ENCODE assay signal across 12 cellular contexts in the genomic region with DNA sequence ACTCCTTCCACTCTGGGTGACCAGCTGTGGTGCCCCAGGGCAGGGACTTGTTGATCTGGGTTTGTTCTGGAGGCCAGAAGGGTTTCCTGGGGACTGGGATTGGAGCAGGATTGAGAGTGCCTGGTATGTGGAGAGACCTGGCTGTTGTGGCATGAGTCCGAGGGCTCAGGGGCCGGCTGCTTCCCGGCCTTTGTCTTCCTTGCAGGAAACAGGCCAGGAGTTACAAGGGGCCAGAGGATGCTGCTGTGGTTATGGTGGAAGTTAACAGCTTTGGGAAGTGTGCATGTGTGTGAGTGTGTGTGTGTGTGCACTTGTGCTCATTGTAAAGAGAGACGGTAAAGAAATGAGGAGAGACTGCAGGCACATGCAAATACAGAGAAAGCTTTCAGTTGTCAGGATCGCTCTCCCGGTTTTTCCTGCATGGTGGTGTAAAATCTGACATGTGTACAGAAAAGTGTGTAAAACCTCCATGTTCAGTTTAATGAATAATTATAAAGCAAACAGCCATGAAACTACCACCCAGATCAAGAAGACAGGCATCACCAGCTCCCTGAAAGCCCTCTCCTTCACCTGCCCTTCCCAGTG. TPM values are rescaled to one million over a fixed set of nuclear protein-coding genes. Genes with fewer than 3 reads are reported as not detected.
DNase-seq lines count a peak whose midpoint lies in the region; ATAC-seq, FAIRE-seq and TF ChIP-seq lines count a peak whose summit lies in the region.
"Had no signal": no experiment of that assay in that cellular context is flagged by ENCODE, and none has a peak within 500 bp of the region (broad histone marks: within the 10 kb centered on the region; RNA-seq: fewer than 3 reads in every experiment).

No MANE protein-coding gene starts in this region.

- H3K36me3 ChIP-seq in ascending aorta, result no peaks in the 10 kb centered on the region
- no peaks in the 10 kb centered on the region for H3K36me3 ChIP-seq in ovary

- H3K27me3 ChIP-seq in ascending aorta, result no peaks in the 10 kb centered on the region
- no peaks in the 10 kb centered on the region for H3K27me3 ChIP-seq in ovary

- H3K27ac Mint-ChIP-seq in activated CD4-positive, alpha-beta T cell treated with anti-CD3 and anti-CD28 coated beads, Interleukin-2, amount 10 ng/mL, durations not matched to agents 7 days and 5 days, result no peak overlapping the region

- DNase-seq in EH (ENCODE audit: low read depth) (peak; percentile 27), ascending aorta (ENCODE audit: low spot score in 2 of 2) (no peak), left cardiac atrium (no peak), ovary (peak in 1 of 5 donors; percentile 26), ACHN (no peak), H54 (ENCODE audit: insufficient read length, low spot score) (no peak)
- DNase-seq in activated CD4-positive, alpha-beta T cell treated with anti-CD3 and anti-CD28 coated beads, Interleukin-2, amount 10 ng/mL, durations not matched to agents 7 days and 5 days, result no peak
- DNase-seq: CD8-positive, alpha-beta memory T cell; MM.1S had no signal

- H3K27me3 Mint-ChIP-seq in activated CD4-positive, alpha-beta T cell treated with anti-CD3 and anti-CD28 coated beads, Interleukin-2, amount 10 ng/mL, durations not matched to agents 7 days and 5 days, result no peaks in the 10 kb centered on the region
- H3K27me3 Mint-ChIP-seq: CD8-positive, alpha-beta memory T cell had no signal

- H3K4me1 Mint-ChIP-seq in activated CD4-positive, alpha-beta T cell treated with anti-CD3 and anti-CD28 coated beads, Interleukin-2, amount 10 ng/mL, durations not matched to agents 7 days and 5 days, result peaks cover 6% of the 10 kb centered on the region

- no peak for TF ChIP-seq EP300 in ovary (IDR thresholded peaks at IDR 0.05)

- in situ Hi-C loops in ACHN (cut with HindIII; ENCODE audit: low pct_ligation_motif_present, low pct_unique_long_range_greater_than_20kb, low sequenced_read_pairs), result no loop called here

- peaks cover 6 to 29% of the 10 kb centered on the region in 2 donors for H3K4me1 ChIP-seq in ascending aorta
- H3K4me1 ChIP-seq in ovary (ENCODE audit: insufficient read depth), result peaks cover 18% of the 10 kb centered on the region

- FAIRE-seq in H54 (lab: Jason Lieb, UNC), result no peak

- H3K9me3 Mint-ChIP-seq in activated CD4-positive, alpha-beta T cell treated with anti-CD3 and anti-CD28 coated beads, Interleukin-2, amount 10 ng/mL, durations not matched to agents 7 days and 5 days, result no peaks in the 10 kb centered on the region
- H3K9me3 Mint-ChIP-seq: CD8-positive, alpha-beta memory T cell had no signal

- POLR2A ChIA-PET in activated CD4-positive, alpha-beta T cell treated with anti-CD3 and anti-CD28 coated beads, Interleukin-2, amount 10 ng/mL, durations not matched to agents 7 days and 5 days (lab: Charles Lee), result no interaction called here

- TF ChIP-seq POLR2A in ovary (IDR thresholded peaks at IDR 0.05), result no peak
- no peak for TF ChIP-seq POLR2A in H54 (IDR thresholded peaks at IDR 0.05; ENCODE audit: low read depth, low read length)

- H3K4me3 ChIP-seq in ascending aorta (peak overlapping the region in 1 of 2 donors; percentile 52), ovary (no peak overlapping the region)

- ATAC-seq in left cardiac atrium (peak; percentile 43 to 47), GM19328 (IDR thresholded peaks at IDR 0.05; ENCODE audit: unreplicated experiment) (no peak)

- 20 to 24% (median 21%) methylated on average over 6 of the region's 6 CpGs for WGBS in ovary, 3 donors

- H3K27ac ChIP-seq in ascending aorta, result peak overlapping the region; percentile 64 to 78
- peak overlapping the region; percentile 67 to 75 for H3K27ac ChIP-seq in ovary
- H3K27ac ChIP-seq: epithelial cell of prostate had no signal

- CTCF ChIA-PET in activated CD4-positive, alpha-beta T cell treated with anti-CD3 and anti-CD28 coated beads, Interleukin-2, amount 10 ng/mL, durations not matched to agents 7 days and 5 days (lab: Charles Lee), result interaction anchor here (0.9 kb wide), 1 partner anchor 42 kb away, joined by 3 read pairs; no protein-coding TSS in a partner anchor

- H3K9me3 ChIP-seq in ascending aorta, result no peaks in the 10 kb centered on the region
- no peaks in the 10 kb centered on the region for H3K9me3 ChIP-seq in ovary

- H3K36me3 Mint-ChIP-seq in activated CD4-positive, alpha-beta T cell treated with anti-CD3 and anti-CD28 coated beads, Interleukin-2, amount 10 ng/mL, durations not matched to agents 7 days and 5 days (ENCODE audit: low read depth), result no peaks in the 10 kb centered on the region

- no peak overlapping the region for H3K4me3 Mint-ChIP-seq in activated CD4-positive, alpha-beta T cell treated with anti-CD3 and anti-CD28 coated beads, Interleukin-2, amount 10 ng/mL, durations not matched to agents 7 days and 5 days
- H3K4me3 Mint-ChIP-seq: CD8-positive, alpha-beta memory T cell had no signal

- TF ChIP-seq CTCF in ascending aorta (IDR thresholded peaks at IDR 0.05) (no peak), ovary (IDR thresholded peaks at IDR 0.05) (no peak)

- intact Hi-C loops in ascending aorta (cut with DNase I) (loop anchor here (1.0 kb wide), 1 partner anchor 19 kb away; a partner anchor contains a TSS), left cardiac atrium (cut with DNase I) (no loop called here), ovary (cut with DNase I) (no loop called here)

RNA-seq across cellular contexts. Expression of a gene that starts 19.0 kb away (rescaled TPM):
- total RNA-seq in ascending aorta (27.4 TPM), left cardiac atrium (10 to 100 TPM; 15.8 to 17.2 TPM), ovary (10 to 100 TPM; 10.4 to 62.2 (median 35.4) TPM)
- polyA plus RNA-seq in ovary, result 10 to 100 TPM; 11.6 to 35.7 TPM
- 10 to 100 TPM; 16.5 to 17.9 TPM for total RNA-seq in activated CD4-positive, alpha-beta T cell treated with anti-CD3 and anti-CD28 coated beads, Interleukin-2, amount 10 ng/mL, durations not matched to agents 7 days and 5 days

RNA-seq across cellular contexts. Expression of a gene that starts 52.2 kb away (rescaled TPM):
- total RNA-seq in ascending aorta (not detected), left cardiac atrium (not detected), ovary (1 to 10 TPM in 1 of 7 donors, under 1 TPM in 2, not detected in 4; 0.20 to 4.4 (median 0.22) TPM)
- polyA plus RNA-seq in ovary, result under 1 TPM; 0.05 to 0.15 TPM
- not detected for total RNA-seq in activated CD4-positive, alpha-beta T cell treated with anti-CD3 and anti-CD28 coated beads, Interleukin-2, amount 10 ng/mL, durations not matched to agents 7 days and 5 days
- total RNA-seq: CD8-positive, alpha-beta memory T cell; osteocyte had no signal
- polyA plus RNA-seq: CD8-positive, alpha-beta memory T cell had no signal

RNA-seq across cellular contexts. Expression of a gene that starts 59.5 kb away (rescaled TPM):
- not detected for total RNA-seq in ascending aorta
- total RNA-seq in left cardiac atrium, result not detected
- total RNA-seq in ovary, result 1 to 10 TPM in 2 of 7 donors, not detected in 5; 1.2 to 2.4 TPM
- not detected for polyA plus RNA-seq in ovary
- not detected for total RNA-seq in activated CD4-positive, alpha-beta T cell treated with anti-CD3 and anti-CD28 coated beads, Interleukin-2, amount 10 ng/mL, durations not matched to agents 7 days and 5 days
- total RNA-seq: CD8-positive, alpha-beta memory T cell; osteocyte had no signal
- polyA plus RNA-seq: CD8-positive, alpha-beta memory T cell had no signal
